28 cellular contexts compared by ENCODE assay signal in the genomic region with DNA sequence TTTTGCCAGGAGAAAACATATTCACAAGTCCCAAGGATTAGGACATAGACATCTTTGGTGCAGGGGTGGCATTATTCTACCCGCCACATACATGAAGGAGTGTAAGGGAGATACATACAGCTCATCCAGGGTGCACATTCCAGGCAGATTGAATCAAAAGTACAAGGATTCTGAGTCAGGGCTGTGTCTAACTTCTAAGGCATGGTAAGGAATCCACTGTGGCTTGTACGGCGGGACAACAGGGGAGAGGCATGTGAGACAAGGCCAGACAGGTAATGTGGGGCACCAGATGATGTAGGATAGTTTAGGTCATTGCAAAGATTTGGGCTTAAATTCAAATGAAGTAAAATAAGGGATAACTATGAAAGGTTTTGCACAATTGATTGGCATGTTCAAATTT.
"Had no signal": no experiment of that assay in that cellular context is flagged by ENCODE, and none has a peak within 500 bp of the region (broad histone marks: within the 10 kb centered on the region; RNA-seq: fewer than 3 reads in every experiment).

No MANE protein-coding gene starts in this region.

- H3K27me3 ChIP-seq: ascending aorta, brain microvascular endothelial cell, colonic mucosa, esophagus squamous epithelium had no signal

- H3K4me1 Mint-ChIP-seq: activated CD4-positive, alpha-beta T cell treated with anti-CD3 and anti-CD28 coated beads for 36 hours; activated CD4-positive, alpha-beta T cell treated with anti-CD3 and anti-CD28 coated beads, Interleukin-2, amount 10 ng/mL, durations not matched to agents 24 days and 14 days; activated CD8-positive, alpha-beta memory T cell treated with anti-CD3 and anti-CD28 coated beads, Interleukin-2, amount 10 ng/mL, durations not matched to agents 7 days and 5 days; activated naive CD4-positive, alpha-beta T cell treated with anti-CD3 and anti-CD28 coated beads, Interleukin-2, amount 50 U/mL, for 24 hours; activated naive CD8-positive, alpha-beta T cell treated with anti-CD3 and anti-CD28 coated beads for 36 hours had no signal

- H3K4me1 ChIP-seq: ascending aorta, colonic mucosa, esophagus squamous epithelium had no signal

- H3K27ac Mint-ChIP-seq: activated CD4-positive, alpha-beta memory T cell treated with anti-CD3 and anti-CD28 coated beads for 36 hours; activated CD4-positive, alpha-beta T cell treated with anti-CD3 and anti-CD28 coated beads for 36 hours; activated CD4-positive, alpha-beta T cell treated with anti-CD3 and anti-CD28 coated beads, Interleukin-2, amount 10 ng/mL, durations not matched to agents 24 days and 14 days; activated CD8-positive, alpha-beta memory T cell treated with anti-CD3 and anti-CD28 coated beads, Interleukin-2, amount 10 ng/mL, durations not matched to agents 7 days and 5 days; activated CD8-positive, alpha-beta T cell treated with anti-CD3 and anti-CD28 coated beads, Interleukin-2, amount 10 ng/mL, durations not matched to agents 7 days and 5 days; activated naive CD4-positive, alpha-beta T cell treated with anti-CD3 and anti-CD28 coated beads for 36 hours; activated naive CD4-positive, alpha-beta T cell treated with anti-CD3 and anti-CD28 coated beads, Interleukin-2, amount 50 U/mL, for 24 hours; activated naive CD8-positive, alpha-beta T cell treated with anti-CD3 and anti-CD28 coated beads for 36 hours; activated T-helper 1 cell treated with anti-CD3 and anti-CD28 coated beads, Interleukin-12 subunit alpha, Interleukin-12 subunit beta, Interleukin-2, Interleukin-4 antibody, amounts not matched to agents 30 ng/mL and 10 ng/mL and 1 ng/mL, durations not matched to agents 14 hours and 24 hours and 36 hours; activated T-helper 2 cell treated with anti-CD3 and anti-CD28 coated beads, Interferon-gamma antibody, Interleukin-2, Interleukin-4, amounts not matched to agents 10 μg/mL and 5 μg/mL and 100 μg/mL, durations not matched to agents 14 hours and 24 hours and 36 hours had no signal

- H3K27me3 Mint-ChIP-seq: activated CD4-positive, alpha-beta memory T cell treated with anti-CD3 and anti-CD28 coated beads for 36 hours; activated CD4-positive, alpha-beta T cell treated with anti-CD3 and anti-CD28 coated beads for 36 hours; activated CD4-positive, alpha-beta T cell treated with anti-CD3 and anti-CD28 coated beads, Interleukin-2, amount 10 ng/mL, durations not matched to agents 24 days and 14 days; activated CD8-positive, alpha-beta memory T cell treated with anti-CD3 and anti-CD28 coated beads, Interleukin-2, amount 10 ng/mL, durations not matched to agents 7 days and 5 days; activated naive CD4-positive, alpha-beta T cell treated with anti-CD3 and anti-CD28 coated beads, Interleukin-2, amount 50 U/mL, for 24 hours; activated naive CD8-positive, alpha-beta T cell treated with anti-CD3 and anti-CD28 coated beads for 36 hours had no signal

- H3K9me3 Mint-ChIP-seq: activated CD4-positive, alpha-beta T cell treated with anti-CD3 and anti-CD28 coated beads, Interleukin-2, amount 10 ng/mL, durations not matched to agents 24 days and 14 days; activated naive CD4-positive, alpha-beta T cell treated with anti-CD3 and anti-CD28 coated beads, Interleukin-2, amount 50 U/mL, for 24 hours had no signal

- H3K9me3 ChIP-seq: ascending aorta, colonic mucosa had no signal

- H3K4me3 Mint-ChIP-seq: activated CD4-positive, alpha-beta memory T cell treated with anti-CD3 and anti-CD28 coated beads for 36 hours; activated CD4-positive, alpha-beta T cell treated with anti-CD3 and anti-CD28 coated beads for 36 hours; activated CD4-positive, alpha-beta T cell treated with anti-CD3 and anti-CD28 coated beads, Interleukin-2, amount 10 ng/mL, durations not matched to agents 24 days and 14 days; activated CD8-positive, alpha-beta memory T cell treated with anti-CD3 and anti-CD28 coated beads, Interleukin-2, amount 10 ng/mL, durations not matched to agents 7 days and 5 days; activated CD8-positive, alpha-beta T cell treated with anti-CD3 and anti-CD28 coated beads, Interleukin-2, amount 10 ng/mL, durations not matched to agents 7 days and 5 days; activated naive CD4-positive, alpha-beta T cell treated with anti-CD3 and anti-CD28 coated beads for 36 hours; activated naive CD4-positive, alpha-beta T cell treated with anti-CD3 and anti-CD28 coated beads, Interleukin-2, amount 50 U/mL, for 24 hours; activated naive CD8-positive, alpha-beta T cell treated with anti-CD3 and anti-CD28 coated beads for 36 hours; activated T-helper 1 cell treated with anti-CD3 and anti-CD28 coated beads, Interleukin-12 subunit alpha, Interleukin-12 subunit beta, Interleukin-2, Interleukin-4 antibody, amounts not matched to agents 30 ng/mL and 10 ng/mL and 1 ng/mL, durations not matched to agents 14 hours and 24 hours and 36 hours had no signal

- H3K36me3 ChIP-seq: ascending aorta, brain microvascular endothelial cell, colonic mucosa, esophagus squamous epithelium had no signal

- H3K4me3 ChIP-seq: ascending aorta, colonic mucosa, esophagus squamous epithelium had no signal

- DNase-seq: activated CD4-positive, alpha-beta memory T cell treated with anti-CD3 and anti-CD28 coated beads for 36 hours; activated CD4-positive, alpha-beta T cell treated with anti-CD3 and anti-CD28 coated beads for 36 hours; activated CD4-positive, alpha-beta T cell treated with anti-CD3 and anti-CD28 coated beads, Interleukin-2, amount 10 ng/mL, durations not matched to agents 24 days and 14 days; activated CD4-positive, CD25-positive, alpha-beta regulatory T cell; activated CD4-positive, CD25-positive, alpha-beta regulatory T cell treated with anti-CD3 and anti-CD28 coated beads, Interleukin-2, amount 50 U/mL, for 72 hours; activated CD8-positive, alpha-beta memory T cell treated with anti-CD3 and anti-CD28 coated beads, Interleukin-2, amount 10 ng/mL, durations not matched to agents 7 days and 5 days; activated CD8-positive, alpha-beta memory T cell treated with anti-CD3 and anti-CD28 coated beads, Interleukin-2, amount 50 U/mL, for 4 hours; activated CD8-positive, alpha-beta T cell treated with anti-CD3 and anti-CD28 coated beads, Interleukin-2, amount 10 ng/mL, durations not matched to agents 7 days and 5 days; activated effector memory CD4-positive, alpha-beta T cell treated with anti-CD3 and anti-CD28 coated beads, Interleukin-2, amount 50 U/mL, for 16 hours; activated naive CD4-positive, alpha-beta T cell treated with anti-CD3 and anti-CD28 coated beads for 36 hours; activated naive CD8-positive, alpha-beta T cell treated with anti-CD3 and anti-CD28 coated beads for 36 hours; activated T-cell treated with anti-CD3 and anti-CD28 coated beads, Interleukin-2, amount 50 U/mL, for 1 hour; activated T-cell treated with anti-CD3 and anti-CD28 coated beads, Interleukin-2, amount 50 U/mL, for 48 hours; brain microvascular endothelial cell; central memory CD4-positive, alpha-beta T cell; cerebellar nuclear complex; colonic mucosa; effector CD8-positive, alpha-beta T cell; esophagus squamous epithelium; head of caudate nucleus; T-helper 2 cell had no signal

- H3K36me3 Mint-ChIP-seq: activated CD4-positive, alpha-beta memory T cell treated with anti-CD3 and anti-CD28 coated beads for 36 hours; activated CD8-positive, alpha-beta memory T cell treated with anti-CD3 and anti-CD28 coated beads, Interleukin-2, amount 10 ng/mL, durations not matched to agents 7 days and 5 days; activated naive CD4-positive, alpha-beta T cell treated with anti-CD3 and anti-CD28 coated beads, Interleukin-2, amount 50 U/mL, for 24 hours; activated naive CD8-positive, alpha-beta T cell treated with anti-CD3 and anti-CD28 coated beads for 36 hours had no signal

- FAIRE-seq: endometrium, endothelial cell of umbilical vein, frontal cortex had no signal

- H3K27ac ChIP-seq: ascending aorta, brain microvascular endothelial cell, colonic mucosa, esophagus squamous epithelium had no signal

- ATAC-seq: activated CD4-positive, alpha-beta T cell treated with anti-CD3 and anti-CD28 coated beads for 36 hours; activated CD8-positive, alpha-beta memory T cell treated with anti-CD3 and anti-CD28 coated beads, Interleukin-2, amount 10 ng/mL, durations not matched to agents 7 days and 5 days; activated CD8-positive, alpha-beta T cell treated with anti-CD3 and anti-CD28 coated beads, Interleukin-2, amount 10 ng/mL, durations not matched to agents 7 days and 5 days had no signal
